ENCODE assay signal across 1 cellular context in the genomic region with DNA sequence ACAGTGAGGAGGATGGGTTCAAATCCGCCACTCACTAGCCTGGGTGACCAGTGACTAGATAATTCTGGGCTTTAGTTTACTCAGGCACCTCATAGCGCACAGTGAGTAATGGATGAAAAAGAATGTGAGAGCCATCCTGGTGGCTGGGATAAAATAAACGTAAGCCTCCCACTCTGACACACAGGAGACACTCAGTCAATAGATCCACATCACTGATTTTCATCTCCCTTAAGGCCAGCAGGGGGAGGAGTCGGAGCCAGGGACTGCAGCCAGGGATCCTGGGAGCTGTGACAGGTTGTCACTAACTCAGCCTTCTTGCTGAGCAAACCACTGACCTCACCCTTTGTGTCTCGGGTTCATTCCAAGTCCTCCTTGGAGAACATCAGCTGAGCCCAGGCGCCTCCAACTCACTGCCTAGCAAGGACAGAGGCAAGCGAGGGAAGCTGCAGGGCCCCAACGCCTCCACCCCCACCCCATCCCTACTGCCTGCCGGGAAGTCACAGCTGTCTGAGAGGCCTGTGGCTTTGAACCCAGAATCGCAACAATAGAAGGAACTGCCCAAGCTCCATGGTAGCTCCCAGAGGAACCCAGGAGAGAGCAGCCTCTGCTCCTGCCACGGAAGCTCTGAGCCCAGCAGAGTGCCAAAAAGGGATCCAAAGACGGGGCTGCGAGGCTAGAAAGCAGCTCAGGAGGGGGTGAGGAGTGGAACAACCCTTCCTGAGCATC.
TF ChIP-seq lines count a peak whose summit lies in the region.

No MANE protein-coding gene starts in this region.

TF ChIP-seq in HepG2, 621 proteins besides CTCF, POLR2A, EP300 and RAD21 (continues in another document):
- TF ChIP-seq MED13 (CRISPR knock-in tag; IDR thresholded peaks at IDR 0.05): no peak
- no peak for TF ChIP-seq ZC3H13 (CRISPR knock-in tag; IDR thresholded peaks at IDR 0.05)
- TF ChIP-seq ZNF557 (CRISPR knock-in tag; IDR thresholded peaks at IDR 0.05): no peak
- TF ChIP-seq ZFX (CRISPR knock-in tag; IDR thresholded peaks at IDR 0.05; ENCODE audit: low read depth): 0 out of 2 replicates have a peak, but pooled peaks have one; percentile 19
- no peak for TF ChIP-seq ARID2 (CRISPR knock-in tag; IDR thresholded peaks at IDR 0.05; ENCODE audit: borderline replicate concordance)
- TF ChIP-seq, protein P1, sequence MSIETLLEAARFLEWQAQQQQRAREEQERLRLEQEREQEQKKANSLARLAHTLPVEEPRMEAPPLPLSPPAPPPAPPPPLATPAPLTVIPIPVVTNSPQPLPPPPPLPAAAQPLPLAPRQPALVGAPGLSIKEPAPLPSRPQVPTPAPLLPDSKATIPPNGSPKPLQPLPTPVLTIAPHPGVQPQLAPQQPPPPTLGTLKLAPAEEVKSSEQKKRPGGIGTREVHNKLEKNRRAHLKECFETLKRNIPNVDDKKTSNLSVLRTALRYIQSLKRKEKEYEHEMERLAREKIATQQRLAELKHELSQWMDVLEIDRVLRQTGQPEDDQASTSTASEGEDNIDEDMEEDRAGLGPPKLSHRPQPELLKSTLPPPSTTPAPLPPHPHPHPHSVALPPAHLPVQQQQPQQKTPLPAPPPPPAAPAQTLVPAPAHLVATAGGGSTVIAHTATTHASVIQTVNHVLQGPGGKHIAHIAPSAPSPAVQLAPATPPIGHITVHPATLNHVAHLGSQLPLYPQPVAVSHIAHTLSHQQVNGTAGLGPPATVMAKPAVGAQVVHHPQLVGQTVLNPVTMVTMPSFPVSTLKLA (IDR thresholded peaks at IDR 0.05): no peak
- TF ChIP-seq TAF15 (IDR thresholded peaks at IDR 0.05; ENCODE audit: low read depth, low read length, poor library complexity, severe bottlenecking): no peak
- TF ChIP-seq XRCC5 (optimal IDR thresholded peaks at IDR 0.05; ENCODE audit: low read length): peak; percentile 84
- TF ChIP-seq, protein P2, sequence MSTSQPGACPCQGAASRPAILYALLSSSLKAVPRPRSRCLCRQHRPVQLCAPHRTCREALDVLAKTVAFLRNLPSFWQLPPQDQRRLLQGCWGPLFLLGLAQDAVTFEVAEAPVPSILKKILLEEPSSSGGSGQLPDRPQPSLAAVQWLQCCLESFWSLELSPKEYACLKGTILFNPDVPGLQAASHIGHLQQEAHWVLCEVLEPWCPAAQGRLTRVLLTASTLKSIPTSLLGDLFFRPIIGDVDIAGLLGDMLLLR (CRISPR knock-in tag; IDR thresholded peaks at IDR 0.05): no peak
- TF ChIP-seq, protein P3, sequence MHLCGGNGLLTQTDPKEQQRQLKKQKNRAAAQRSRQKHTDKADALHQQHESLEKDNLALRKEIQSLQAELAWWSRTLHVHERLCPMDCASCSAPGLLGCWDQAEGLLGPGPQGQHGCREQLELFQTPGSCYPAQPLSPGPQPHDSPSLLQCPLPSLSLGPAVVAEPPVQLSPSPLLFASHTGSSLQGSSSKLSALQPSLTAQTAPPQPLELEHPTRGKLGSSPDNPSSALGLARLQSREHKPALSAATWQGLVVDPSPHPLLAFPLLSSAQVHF (CRISPR knock-in tag; IDR thresholded peaks at IDR 0.05): no peak
- TF ChIP-seq SIX1 (CRISPR knock-in tag; IDR thresholded peaks at IDR 0.05; ENCODE audit: borderline replicate concordance): no peak
- TF ChIP-seq, protein P4, sequence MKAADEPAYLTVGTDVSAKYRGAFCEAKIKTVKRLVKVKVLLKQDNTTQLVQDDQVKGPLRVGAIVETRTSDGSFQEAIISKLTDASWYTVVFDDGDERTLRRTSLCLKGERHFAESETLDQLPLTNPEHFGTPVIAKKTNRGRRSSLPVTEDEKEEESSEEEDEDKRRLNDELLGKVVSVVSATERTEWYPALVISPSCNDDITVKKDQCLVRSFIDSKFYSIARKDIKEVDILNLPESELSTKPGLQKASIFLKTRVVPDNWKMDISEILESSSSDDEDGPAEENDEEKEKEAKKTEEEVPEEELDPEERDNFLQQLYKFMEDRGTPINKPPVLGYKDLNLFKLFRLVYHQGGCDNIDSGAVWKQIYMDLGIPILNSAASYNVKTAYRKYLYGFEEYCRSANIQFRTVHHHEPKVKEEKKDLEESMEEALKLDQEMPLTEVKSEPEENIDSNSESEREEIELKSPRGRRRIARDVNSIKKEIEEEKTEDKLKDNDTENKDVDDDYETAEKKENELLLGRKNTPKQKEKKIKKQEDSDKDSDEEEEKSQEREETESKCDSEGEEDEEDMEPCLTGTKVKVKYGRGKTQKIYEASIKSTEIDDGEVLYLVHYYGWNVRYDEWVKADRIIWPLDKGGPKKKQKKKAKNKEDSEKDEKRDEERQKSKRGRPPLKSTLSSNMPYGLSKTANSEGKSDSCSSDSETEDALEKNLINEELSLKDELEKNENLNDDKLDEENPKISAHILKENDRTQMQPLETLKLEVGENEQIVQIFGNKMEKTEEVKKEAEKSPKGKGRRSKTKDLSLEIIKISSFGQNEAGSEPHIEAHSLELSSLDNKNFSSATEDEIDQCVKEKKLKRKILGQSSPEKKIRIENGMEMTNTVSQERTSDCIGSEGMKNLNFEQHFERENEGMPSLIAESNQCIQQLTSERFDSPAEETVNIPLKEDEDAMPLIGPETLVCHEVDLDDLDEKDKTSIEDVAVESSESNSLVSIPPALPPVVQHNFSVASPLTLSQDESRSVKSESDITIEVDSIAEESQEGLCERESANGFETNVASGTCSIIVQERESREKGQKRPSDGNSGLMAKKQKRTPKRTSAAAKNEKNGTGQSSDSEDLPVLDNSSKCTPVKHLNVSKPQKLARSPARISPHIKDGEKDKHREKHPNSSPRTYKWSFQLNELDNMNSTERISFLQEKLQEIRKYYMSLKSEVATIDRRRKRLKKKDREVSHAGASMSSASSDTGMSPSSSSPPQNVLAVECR (CRISPR knock-in tag; IDR thresholded peaks at IDR 0.05; ENCODE audit: borderline replicate concordance): no peak; the same call in 1 of the 2 replicates
- 0 out of 2 replicates have a peak, but pooled peaks have one; percentile 16 for TF ChIP-seq RXRB (CRISPR knock-in tag; IDR thresholded peaks at IDR 0.05; ENCODE audit: borderline replicate concordance)
- no peak for TF ChIP-seq CHD2 (IDR thresholded peaks at IDR 0.05; ENCODE audit: low read depth, low read length)
- TF ChIP-seq MZF1 (CRISPR knock-in tag; IDR thresholded peaks at IDR 0.05; ENCODE audit: borderline replicate concordance): no peak
- TF ChIP-seq MIXL1 (CRISPR knock-in tag; IDR thresholded peaks at IDR 0.05): 0 out of 2 replicates have a peak, but pooled peaks have one; percentile 35
- TF ChIP-seq YEATS4 (CRISPR knock-in tag; IDR thresholded peaks at IDR 0.05; ENCODE audit: borderline replicate concordance): no peak
- TF ChIP-seq, protein P5, sequence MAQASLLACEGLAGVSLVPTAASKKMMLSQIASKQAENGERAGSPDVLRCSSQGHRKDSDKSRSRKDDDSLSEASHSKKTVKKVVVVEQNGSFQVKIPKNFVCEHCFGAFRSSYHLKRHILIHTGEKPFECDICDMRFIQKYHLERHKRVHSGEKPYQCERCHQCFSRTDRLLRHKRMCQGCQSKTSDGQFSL (CRISPR knock-in tag; IDR thresholded peaks at IDR 0.05): no peak
- no peak for TF ChIP-seq ZSCAN25 (CRISPR knock-in tag; IDR thresholded peaks at IDR 0.05)
- TF ChIP-seq FOXA1 (IDR thresholded peaks at IDR 0.05): no peak
- peak; percentile 52 for TF ChIP-seq FOXA1 (CRISPR knock-in tag; IDR thresholded peaks at IDR 0.05)
- TF ChIP-seq, protein P6, sequence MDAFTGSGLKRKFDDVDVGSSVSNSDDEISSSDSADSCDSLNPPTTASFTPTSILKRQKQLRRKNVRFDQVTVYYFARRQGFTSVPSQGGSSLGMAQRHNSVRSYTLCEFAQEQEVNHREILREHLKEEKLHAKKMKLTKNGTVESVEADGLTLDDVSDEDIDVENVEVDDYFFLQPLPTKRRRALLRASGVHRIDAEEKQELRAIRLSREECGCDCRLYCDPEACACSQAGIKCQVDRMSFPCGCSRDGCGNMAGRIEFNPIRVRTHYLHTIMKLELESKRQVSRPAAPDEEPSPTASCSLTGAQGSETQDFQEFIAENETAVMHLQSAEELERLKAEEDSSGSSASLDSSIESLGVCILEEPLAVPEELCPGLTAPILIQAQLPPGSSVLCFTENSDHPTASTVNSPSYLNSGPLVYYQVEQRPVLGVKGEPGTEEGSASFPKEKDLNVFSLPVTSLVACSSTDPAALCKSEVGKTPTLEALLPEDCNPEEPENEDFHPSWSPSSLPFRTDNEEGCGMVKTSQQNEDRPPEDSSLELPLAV (CRISPR knock-in tag; conservative IDR thresholded peaks at IDR 0.05; ENCODE audit: low read depth): no peak
- no peak for TF ChIP-seq FOXO1 (CRISPR knock-in tag; IDR thresholded peaks at IDR 0.05)
- peak; percentile 81 for TF ChIP-seq SMC3 (IDR thresholded peaks at IDR 0.05; ENCODE audit: low read length)
- TF ChIP-seq MEIS1 (CRISPR knock-in tag; IDR thresholded peaks at IDR 0.05; ENCODE audit: borderline replicate concordance): 0 out of 2 replicates have a peak, but pooled peaks have one; percentile 67
- TF ChIP-seq SAP130 (CRISPR knock-in tag; IDR thresholded peaks at IDR 0.05; ENCODE audit: low read depth): peak; percentile 79
- TF ChIP-seq, protein P7, sequence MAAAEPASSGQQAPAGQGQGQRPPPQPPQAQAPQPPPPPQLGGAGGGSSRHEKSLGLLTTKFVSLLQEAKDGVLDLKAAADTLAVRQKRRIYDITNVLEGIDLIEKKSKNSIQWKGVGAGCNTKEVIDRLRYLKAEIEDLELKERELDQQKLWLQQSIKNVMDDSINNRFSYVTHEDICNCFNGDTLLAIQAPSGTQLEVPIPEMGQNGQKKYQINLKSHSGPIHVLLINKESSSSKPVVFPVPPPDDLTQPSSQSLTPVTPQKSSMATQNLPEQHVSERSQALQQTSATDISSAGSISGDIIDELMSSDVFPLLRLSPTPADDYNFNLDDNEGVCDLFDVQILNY (CRISPR knock-in tag; conservative IDR thresholded peaks at IDR 0.05): no peak
- TF ChIP-seq, protein P8, sequence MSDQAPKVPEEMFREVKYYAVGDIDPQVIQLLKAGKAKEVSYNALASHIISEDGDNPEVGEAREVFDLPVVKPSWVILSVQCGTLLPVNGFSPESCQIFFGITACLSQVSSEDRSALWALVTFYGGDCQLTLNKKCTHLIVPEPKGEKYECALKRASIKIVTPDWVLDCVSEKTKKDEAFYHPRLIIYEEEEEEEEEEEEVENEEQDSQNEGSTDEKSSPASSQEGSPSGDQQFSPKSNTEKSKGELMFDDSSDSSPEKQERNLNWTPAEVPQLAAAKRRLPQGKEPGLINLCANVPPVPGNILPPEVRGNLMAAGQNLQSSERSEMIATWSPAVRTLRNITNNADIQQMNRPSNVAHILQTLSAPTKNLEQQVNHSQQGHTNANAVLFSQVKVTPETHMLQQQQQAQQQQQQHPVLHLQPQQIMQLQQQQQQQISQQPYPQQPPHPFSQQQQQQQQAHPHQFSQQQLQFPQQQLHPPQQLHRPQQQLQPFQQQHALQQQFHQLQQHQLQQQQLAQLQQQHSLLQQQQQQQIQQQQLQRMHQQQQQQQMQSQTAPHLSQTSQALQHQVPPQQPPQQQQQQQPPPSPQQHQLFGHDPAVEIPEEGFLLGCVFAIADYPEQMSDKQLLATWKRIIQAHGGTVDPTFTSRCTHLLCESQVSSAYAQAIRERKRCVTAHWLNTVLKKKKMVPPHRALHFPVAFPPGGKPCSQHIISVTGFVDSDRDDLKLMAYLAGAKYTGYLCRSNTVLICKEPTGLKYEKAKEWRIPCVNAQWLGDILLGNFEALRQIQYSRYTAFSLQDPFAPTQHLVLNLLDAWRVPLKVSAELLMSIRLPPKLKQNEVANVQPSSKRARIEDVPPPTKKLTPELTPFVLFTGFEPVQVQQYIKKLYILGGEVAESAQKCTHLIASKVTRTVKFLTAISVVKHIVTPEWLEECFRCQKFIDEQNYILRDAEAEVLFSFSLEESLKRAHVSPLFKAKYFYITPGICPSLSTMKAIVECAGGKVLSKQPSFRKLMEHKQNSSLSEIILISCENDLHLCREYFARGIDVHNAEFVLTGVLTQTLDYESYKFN (CRISPR knock-in tag; conservative IDR thresholded peaks at IDR 0.05): no peak
- TF ChIP-seq SETDB1 (CRISPR knock-in tag; IDR thresholded peaks at IDR 0.05; ENCODE audit: borderline replicate concordance): no peak
- TF ChIP-seq ZNF709 (CRISPR knock-in tag; IDR thresholded peaks at IDR 0.05): no peak
- TF ChIP-seq, protein P9, sequence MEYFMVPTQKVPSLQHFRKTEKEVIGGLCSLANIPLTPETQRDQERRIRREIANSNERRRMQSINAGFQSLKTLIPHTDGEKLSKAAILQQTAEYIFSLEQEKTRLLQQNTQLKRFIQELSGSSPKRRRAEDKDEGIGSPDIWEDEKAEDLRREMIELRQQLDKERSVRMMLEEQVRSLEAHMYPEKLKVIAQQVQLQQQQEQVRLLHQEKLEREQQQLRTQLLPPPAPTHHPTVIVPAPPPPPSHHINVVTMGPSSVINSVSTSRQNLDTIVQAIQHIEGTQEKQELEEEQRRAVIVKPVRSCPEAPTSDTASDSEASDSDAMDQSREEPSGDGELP (IDR thresholded peaks at IDR 0.05; ENCODE audit: borderline replicate concordance, low read depth): peak; percentile 34; the same call in 1 of the 2 replicates
- TF ChIP-seq, protein P10, sequence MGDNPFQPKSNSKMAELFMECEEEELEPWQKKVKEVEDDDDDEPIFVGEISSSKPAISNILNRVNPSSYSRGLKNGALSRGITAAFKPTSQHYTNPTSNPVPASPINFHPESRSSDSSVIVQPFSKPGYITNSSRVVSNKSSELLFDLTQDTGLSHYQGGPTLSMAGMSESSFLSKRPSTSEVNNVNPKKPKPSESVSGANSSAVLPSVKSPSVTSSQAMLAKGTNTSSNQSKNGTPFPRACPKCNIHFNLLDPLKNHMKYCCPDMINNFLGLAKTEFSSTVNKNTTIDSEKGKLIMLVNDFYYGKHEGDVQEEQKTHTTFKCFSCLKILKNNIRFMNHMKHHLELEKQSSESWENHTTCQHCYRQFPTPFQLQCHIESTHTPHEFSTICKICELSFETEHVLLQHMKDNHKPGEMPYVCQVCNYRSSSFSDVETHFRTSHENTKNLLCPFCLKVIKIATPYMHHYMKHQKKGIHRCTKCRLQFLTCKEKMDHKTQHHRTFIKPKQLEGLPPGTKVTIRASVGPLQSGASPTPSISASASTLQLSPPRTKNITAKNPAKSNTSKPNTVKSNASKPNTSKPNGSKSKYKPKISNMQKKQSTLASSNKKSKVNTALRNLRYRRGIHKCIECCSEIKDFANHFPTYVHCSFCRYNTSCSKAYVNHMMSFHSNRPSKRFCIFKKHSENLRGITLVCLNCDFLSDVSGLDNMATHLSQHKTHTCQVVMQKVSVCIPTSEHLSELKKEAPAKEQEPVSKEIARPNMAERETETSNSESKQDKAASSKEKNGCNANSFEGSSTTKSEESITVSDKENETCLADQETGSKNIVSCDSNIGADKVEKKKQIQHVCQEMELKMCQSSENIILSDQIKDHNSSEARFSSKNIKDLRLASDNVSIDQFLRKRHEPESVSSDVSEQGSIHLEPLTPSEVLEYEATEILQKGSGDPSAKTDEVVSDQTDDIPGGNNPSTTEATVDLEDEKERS (CRISPR knock-in tag; IDR thresholded peaks at IDR 0.05): no peak
- TF ChIP-seq ATF7 (IDR thresholded peaks at IDR 0.05): no peak
- TF ChIP-seq ATF7 (CRISPR knock-in tag; IDR thresholded peaks at IDR 0.05): no peak
- peak; percentile 35; the same call in 1 of the 2 replicates for TF ChIP-seq ZFY (CRISPR knock-in tag; IDR thresholded peaks at IDR 0.05)
- no peak for TF ChIP-seq MTA1 (CRISPR knock-in tag; IDR thresholded peaks at IDR 0.05; ENCODE audit: borderline replicate concordance)
- no peak for TF ChIP-seq REXO4 (CRISPR knock-in tag; IDR thresholded peaks at IDR 0.05; ENCODE audit: borderline replicate concordance)
